Comparison of ENCODE assay signal across 10 cellular contexts in genomic region chr1:3518256-3518655, GRCh38.
DNase-seq lines count a peak whose midpoint lies in the region; ATAC-seq and TF ChIP-seq lines count a peak whose summit lies in the region.
"Had no signal": no experiment of that assay in that cellular context is flagged by ENCODE, and none has a peak within 500 bp of the region (broad histone marks: within the 10 kb centered on the region; RNA-seq: fewer than 3 reads in every experiment).

No MANE protein-coding gene starts in this region.

- H3K9me3 ChIP-seq in cardiac muscle cell (ENCODE audit: low read depth) (no peaks in the 10 kb centered on the region), transverse colon (no peaks in the 10 kb centered on the region)

- in situ Hi-C loops in transverse colon (cut with MboI; ENCODE audit: low pct_ligation_motif_present in 1 of 4, low pct_unique_long_range_greater_than_20kb in 1 of 4, low sequenced_read_pairs in 3 of 4), result no loop called here

- no peak for TF ChIP-seq POLR2A in transverse colon (IDR thresholded peaks at IDR 0.05)

- TF ChIP-seq EP300 in transverse colon (IDR thresholded peaks at IDR 0.05; ENCODE audit: low read depth), result no peak

- intact Hi-C loops in Right ventricle myocardium inferior (cut with DNase I) (no loop called here), transverse colon (cut with DNase I; ENCODE audit: low total_unique reads) (no loop called here)

- no peak for ATAC-seq in Right ventricle myocardium inferior
- peak; percentile 40 for ATAC-seq in left lobe of liver

- H3K4me1 ChIP-seq in cardiac muscle cell (ENCODE audit: low read depth), result no peaks in the 10 kb centered on the region
- H3K4me1 ChIP-seq in transverse colon, result no peaks in the 10 kb centered on the region

- DNase-seq in cardiac muscle cell (ENCODE audit: low read depth in 1 of 2, low spot score in 1 of 2) (no peak), Right ventricle myocardium inferior (ENCODE audit: missing footprints) (no peak), left lobe of liver (ENCODE audit: low spot score) (no peak), transverse colon (no peak), NCI-H2107 treated with DMSO at 0.1 percent for 48 hours (lab: John Stamatoyannopoulos, UW; ENCODE audit: unreplicated experiment) (no peak), NCI-H1048 (lab: John Stamatoyannopoulos, UW) (no peak)
- DNase-seq in activated effector memory CD4-positive, alpha-beta T cell treated with Interleukin-2 at 50 U/mL for 16 hours, result peak; percentile 13
- DNase-seq in effector CD4-positive, alpha-beta T cell, result no peak

- 87% methylated on average over 12 of the region's 12 CpGs; no CpG with 5 or more reads in 1 of the 2 donors for WGBS in transverse colon (ENCODE audit: low coverage in 1 of 2), 2 donors

- H3K27me3 ChIP-seq in cardiac muscle cell (no peaks in the 10 kb centered on the region), transverse colon (no peaks in the 10 kb centered on the region)

- H3K4me3 ChIP-seq in cardiac muscle cell, result no peak overlapping the region
- no peak overlapping the region for H3K4me3 ChIP-seq in transverse colon
- H3K4me3 ChIP-seq: skin epidermis had no signal

- TF ChIP-seq CTCF in cardiac muscle cell (IDR thresholded peaks at IDR 0.05; ENCODE audit: low read depth, low read length) (peak; percentile 56), transverse colon (IDR thresholded peaks at IDR 0.05) (peak; percentile 19 to 56 (median 44))

- no peaks in the 10 kb centered on the region for H3K36me3 ChIP-seq in cardiac muscle cell
- no peaks in the 10 kb centered on the region for H3K36me3 ChIP-seq in transverse colon

- H3K27ac ChIP-seq in cardiac muscle cell (no peak overlapping the region), transverse colon (no peak overlapping the region)
- H3K27ac ChIP-seq: epithelial cell of prostate had no signal
